ENCODE assay signal across 11 cellular contexts in the genomic region with DNA sequence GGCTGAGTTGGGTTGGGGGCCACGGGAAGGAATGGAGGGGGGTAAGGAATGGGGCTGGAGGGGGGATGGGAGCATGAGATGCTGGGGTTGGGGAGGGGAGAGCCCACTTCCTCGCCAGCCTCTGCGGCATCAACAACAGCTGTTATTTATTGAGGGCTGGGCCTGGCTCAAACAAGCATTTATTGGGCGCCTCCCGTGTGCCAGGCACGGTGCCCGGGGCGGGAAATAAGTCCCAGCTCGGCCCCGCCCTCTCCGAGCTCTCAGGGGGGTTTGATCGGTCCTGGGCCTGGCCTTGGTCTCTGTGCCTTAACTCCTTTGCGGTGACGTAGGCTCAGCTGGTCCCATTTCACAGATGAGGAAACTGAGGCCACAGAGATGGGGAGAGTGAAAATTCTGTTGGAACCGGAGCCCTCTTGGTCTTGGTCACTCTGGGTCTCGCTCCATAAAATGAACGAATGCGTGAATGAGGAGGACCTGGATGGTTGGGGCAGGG. TPM values are rescaled to one million over a fixed set of nuclear protein-coding genes. Genes with fewer than 3 reads are reported as not detected.
A peak's percentile ranks its signal among the peaks of the same experiment; 100 is the strongest.
DNase-seq lines count a peak whose midpoint lies in the region; ATAC-seq, FAIRE-seq and TF ChIP-seq lines count a peak whose summit lies in the region.
"Had no signal": no experiment of that assay in that cellular context is flagged by ENCODE, and none has a peak within 500 bp of the region (broad histone marks: within the 10 kb centered on the region; RNA-seq: fewer than 3 reads in every experiment).

No MANE protein-coding gene starts in this region.

- H3K27ac ChIP-seq in esophagus squamous epithelium (peak overlapping the region; percentile 34 to 86 (median 72)), psoas muscle (no peak overlapping the region)
- H3K27ac ChIP-seq: VCaP had no signal

- H3K27me3 ChIP-seq in MG63 (no peaks in the 10 kb centered on the region), esophagus squamous epithelium (peaks cover 0 to 25% (median 0%) of the 10 kb centered on the region in 4 donors), psoas muscle (ENCODE audit: insufficient read depth in 3 of 3, low read length in 2 of 3) (peaks cover 0 to 16% (median 11%) of the 10 kb centered on the region in 3 donors)

- intact Hi-C loops in esophagus squamous epithelium (cut with DNase I) (no loop called here), psoas muscle (cut with DNase I) (no loop called here)

- H3K4me3 ChIP-seq in MG63 (no peak overlapping the region), esophagus squamous epithelium (no peak overlapping the region), psoas muscle (no peak overlapping the region)

- peaks cover 17 to 56% (median 19%) of the 10 kb centered on the region in 3 donors for H3K4me1 ChIP-seq in esophagus squamous epithelium
- H3K4me1 ChIP-seq in psoas muscle, result no peaks in the 10 kb centered on the region

- ATAC-seq in psoas muscle, result peak in 1 of 4 donors; percentile 6
- ATAC-seq in GM21381 (IDR thresholded peaks at IDR 0.05; ENCODE audit: unreplicated experiment), result no peak

- H3K36me3 ChIP-seq in MG63 (peaks cover 7% of the 10 kb centered on the region; the same call in 1 of the 2 replicates), esophagus squamous epithelium (no peaks in the 10 kb centered on the region), psoas muscle (ENCODE audit: insufficient read depth in 1 of 2, low read depth in 1 of 2) (no peaks in the 10 kb centered on the region)

- H3K9me3 ChIP-seq in MG63, result no peaks in the 10 kb centered on the region
- H3K9me3 ChIP-seq in esophagus squamous epithelium, result no peaks in the 10 kb centered on the region
- no peaks in the 10 kb centered on the region for H3K9me3 ChIP-seq in psoas muscle

- DNase-seq in Daoy (ENCODE audit: low read depth) (peak; percentile 48), MG63 (peak; percentile 85), esophagus squamous epithelium (lab: John Stamatoyannopoulos, UW) (no peak), psoas muscle (peak; percentile 48 to 69), NCI-H128 (lab: John Stamatoyannopoulos, UW; ENCODE audit: unreplicated experiment) (no peak), urothelium cell line (ENCODE audit: low spot score) (no peak)
- DNase-seq: NCI-H1092 treated with DMSO at 0.1 percent for 48 hours had no signal

- whole genome bisulfite sequencing in esophagus squamous epithelium, 2 donors, result 17 to 27% methylated on average over 11 to 12 of the region's 18 CpGs
- WGBS in psoas muscle, 3 donors, result 17 to 27% (median 19%) methylated on average over 17 to 18 of the region's 18 CpGs

- TF ChIP-seq POLR2A in esophagus squamous epithelium (IDR thresholded peaks at IDR 0.05), result no peak

- TF ChIP-seq CTCF in esophagus squamous epithelium (IDR thresholded peaks at IDR 0.05) (no peak), psoas muscle (IDR thresholded peaks at IDR 0.05) (no peak)

- no peak for FAIRE-seq in urothelium cell line (lab: Jason Lieb, UNC)

RNA-seq across cellular contexts. Expression of a gene that starts 0.9 kb away (rescaled TPM):
- total RNA-seq in Daoy (2014; rRNA removed; shearing (Covaris generic)), result 3.1 and 6.6 TPM in 2 replicates
- total RNA-seq in MG63 (2014; rRNA removed; shearing (Covaris generic); ENCODE audit: low replicate concordance), result 4.7 and 17.0 TPM in 2 replicates
- total RNA-seq in esophagus squamous epithelium (1 to 10 TPM; 2.0 to 8.8 (median 3.6) TPM), psoas muscle (1 to 10 TPM; 1.9 to 8.2 (median 3.8) TPM)
- 1 to 10 TPM; 3.4 to 3.8 (median 3.4) TPM for polyA plus RNA-seq in psoas muscle

RNA-seq across cellular contexts. Expression of a gene that starts 19.0 kb away (rescaled TPM):
- total RNA-seq in Daoy (2014; rRNA removed; shearing (Covaris generic)), result not detected in 2 replicates
- total RNA-seq in MG63 (2014; rRNA removed; shearing (Covaris generic); ENCODE audit: low replicate concordance), result not detected in 2 replicates
- total RNA-seq in esophagus squamous epithelium (not detected), psoas muscle (not detected)
- polyA plus RNA-seq in psoas muscle, result not detected
- total RNA-seq: fibroblast of lung, renal cortical epithelial cell had no signal
- polyA plus RNA-seq: fibroblast of lung had no signal

RNA-seq across cellular contexts. Expression of a gene that starts 34.2 kb away (rescaled TPM):
- total RNA-seq in Daoy (2014; rRNA removed; shearing (Covaris generic)), result 0.24 TPM in 1 of 2 replicates, not detected in the other
- total RNA-seq in MG63 (2014; rRNA removed; shearing (Covaris generic); ENCODE audit: low replicate concordance), result not detected in 2 replicates
- 10 to 100 TPM in 2 of 4 donors, 1 to 10 TPM in 2; 1.6 to 14.3 (median 8.5) TPM for total RNA-seq in esophagus squamous epithelium
- total RNA-seq in psoas muscle, result 1 to 10 TPM; 3.5 to 6.3 (median 5.2) TPM
- 1 to 10 TPM in 2 of 3 donors, under 1 TPM in 1; 1.00 to 1.0 (median 1.0) TPM for polyA plus RNA-seq in psoas muscle

Comparison
In these comparisons a context has a peak if more than half of its experiments do, and no peak if none do; other contexts are left out.
1. DNase-seq: peak in Daoy (single experiment), MG63 (single experiment) and psoas muscle (2 of 2); none in esophagus squamous epithelium (single experiment), NCI-H128 (single experiment) and urothelium cell line (single experiment).